1 cellular context compared by ENCODE assay signal in genomic region chr7:6476596-6477374, GRCh38.
TF ChIP-seq lines count a peak whose summit lies in the region.

No MANE protein-coding gene starts in this region.

TF ChIP-seq in GM23338, 12 proteins besides CTCF, POLR2A, EP300 and RAD21 (continued from another document):
- TF ChIP-seq, protein P1, sequence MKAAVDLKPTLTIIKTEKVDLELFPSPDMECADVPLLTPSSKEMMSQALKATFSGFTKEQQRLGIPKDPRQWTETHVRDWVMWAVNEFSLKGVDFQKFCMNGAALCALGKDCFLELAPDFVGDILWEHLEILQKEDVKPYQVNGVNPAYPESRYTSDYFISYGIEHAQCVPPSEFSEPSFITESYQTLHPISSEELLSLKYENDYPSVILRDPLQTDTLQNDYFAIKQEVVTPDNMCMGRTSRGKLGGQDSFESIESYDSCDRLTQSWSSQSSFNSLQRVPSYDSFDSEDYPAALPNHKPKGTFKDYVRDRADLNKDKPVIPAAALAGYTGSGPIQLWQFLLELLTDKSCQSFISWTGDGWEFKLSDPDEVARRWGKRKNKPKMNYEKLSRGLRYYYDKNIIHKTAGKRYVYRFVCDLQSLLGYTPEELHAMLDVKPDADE (IDR thresholded peaks at IDR 0.05), result no peak
- TF ChIP-seq EZH2phosphoT487 (IDR thresholded peaks at IDR 0.05; ENCODE audit: unreplicated experiment) (no peak), POLR2AphosphoS5 (IDR thresholded peaks at IDR 0.05; ENCODE audit: low read depth) (no peak), CREB1 (CRISPR knock-in tag; IDR thresholded peaks at IDR 0.05; ENCODE audit: low read depth) (no peak), EZH2 (IDR thresholded peaks at IDR 0.05; ENCODE audit: low read depth, unreplicated experiment) (no peak), ZNF114 (CRISPR knock-in tag; IDR thresholded peaks at IDR 0.05) (no peak), NANOG (IDR thresholded peaks at IDR 0.05; ENCODE audit: borderline replicate concordance) (no peak)
- TF ChIP-seq, protein P2, sequence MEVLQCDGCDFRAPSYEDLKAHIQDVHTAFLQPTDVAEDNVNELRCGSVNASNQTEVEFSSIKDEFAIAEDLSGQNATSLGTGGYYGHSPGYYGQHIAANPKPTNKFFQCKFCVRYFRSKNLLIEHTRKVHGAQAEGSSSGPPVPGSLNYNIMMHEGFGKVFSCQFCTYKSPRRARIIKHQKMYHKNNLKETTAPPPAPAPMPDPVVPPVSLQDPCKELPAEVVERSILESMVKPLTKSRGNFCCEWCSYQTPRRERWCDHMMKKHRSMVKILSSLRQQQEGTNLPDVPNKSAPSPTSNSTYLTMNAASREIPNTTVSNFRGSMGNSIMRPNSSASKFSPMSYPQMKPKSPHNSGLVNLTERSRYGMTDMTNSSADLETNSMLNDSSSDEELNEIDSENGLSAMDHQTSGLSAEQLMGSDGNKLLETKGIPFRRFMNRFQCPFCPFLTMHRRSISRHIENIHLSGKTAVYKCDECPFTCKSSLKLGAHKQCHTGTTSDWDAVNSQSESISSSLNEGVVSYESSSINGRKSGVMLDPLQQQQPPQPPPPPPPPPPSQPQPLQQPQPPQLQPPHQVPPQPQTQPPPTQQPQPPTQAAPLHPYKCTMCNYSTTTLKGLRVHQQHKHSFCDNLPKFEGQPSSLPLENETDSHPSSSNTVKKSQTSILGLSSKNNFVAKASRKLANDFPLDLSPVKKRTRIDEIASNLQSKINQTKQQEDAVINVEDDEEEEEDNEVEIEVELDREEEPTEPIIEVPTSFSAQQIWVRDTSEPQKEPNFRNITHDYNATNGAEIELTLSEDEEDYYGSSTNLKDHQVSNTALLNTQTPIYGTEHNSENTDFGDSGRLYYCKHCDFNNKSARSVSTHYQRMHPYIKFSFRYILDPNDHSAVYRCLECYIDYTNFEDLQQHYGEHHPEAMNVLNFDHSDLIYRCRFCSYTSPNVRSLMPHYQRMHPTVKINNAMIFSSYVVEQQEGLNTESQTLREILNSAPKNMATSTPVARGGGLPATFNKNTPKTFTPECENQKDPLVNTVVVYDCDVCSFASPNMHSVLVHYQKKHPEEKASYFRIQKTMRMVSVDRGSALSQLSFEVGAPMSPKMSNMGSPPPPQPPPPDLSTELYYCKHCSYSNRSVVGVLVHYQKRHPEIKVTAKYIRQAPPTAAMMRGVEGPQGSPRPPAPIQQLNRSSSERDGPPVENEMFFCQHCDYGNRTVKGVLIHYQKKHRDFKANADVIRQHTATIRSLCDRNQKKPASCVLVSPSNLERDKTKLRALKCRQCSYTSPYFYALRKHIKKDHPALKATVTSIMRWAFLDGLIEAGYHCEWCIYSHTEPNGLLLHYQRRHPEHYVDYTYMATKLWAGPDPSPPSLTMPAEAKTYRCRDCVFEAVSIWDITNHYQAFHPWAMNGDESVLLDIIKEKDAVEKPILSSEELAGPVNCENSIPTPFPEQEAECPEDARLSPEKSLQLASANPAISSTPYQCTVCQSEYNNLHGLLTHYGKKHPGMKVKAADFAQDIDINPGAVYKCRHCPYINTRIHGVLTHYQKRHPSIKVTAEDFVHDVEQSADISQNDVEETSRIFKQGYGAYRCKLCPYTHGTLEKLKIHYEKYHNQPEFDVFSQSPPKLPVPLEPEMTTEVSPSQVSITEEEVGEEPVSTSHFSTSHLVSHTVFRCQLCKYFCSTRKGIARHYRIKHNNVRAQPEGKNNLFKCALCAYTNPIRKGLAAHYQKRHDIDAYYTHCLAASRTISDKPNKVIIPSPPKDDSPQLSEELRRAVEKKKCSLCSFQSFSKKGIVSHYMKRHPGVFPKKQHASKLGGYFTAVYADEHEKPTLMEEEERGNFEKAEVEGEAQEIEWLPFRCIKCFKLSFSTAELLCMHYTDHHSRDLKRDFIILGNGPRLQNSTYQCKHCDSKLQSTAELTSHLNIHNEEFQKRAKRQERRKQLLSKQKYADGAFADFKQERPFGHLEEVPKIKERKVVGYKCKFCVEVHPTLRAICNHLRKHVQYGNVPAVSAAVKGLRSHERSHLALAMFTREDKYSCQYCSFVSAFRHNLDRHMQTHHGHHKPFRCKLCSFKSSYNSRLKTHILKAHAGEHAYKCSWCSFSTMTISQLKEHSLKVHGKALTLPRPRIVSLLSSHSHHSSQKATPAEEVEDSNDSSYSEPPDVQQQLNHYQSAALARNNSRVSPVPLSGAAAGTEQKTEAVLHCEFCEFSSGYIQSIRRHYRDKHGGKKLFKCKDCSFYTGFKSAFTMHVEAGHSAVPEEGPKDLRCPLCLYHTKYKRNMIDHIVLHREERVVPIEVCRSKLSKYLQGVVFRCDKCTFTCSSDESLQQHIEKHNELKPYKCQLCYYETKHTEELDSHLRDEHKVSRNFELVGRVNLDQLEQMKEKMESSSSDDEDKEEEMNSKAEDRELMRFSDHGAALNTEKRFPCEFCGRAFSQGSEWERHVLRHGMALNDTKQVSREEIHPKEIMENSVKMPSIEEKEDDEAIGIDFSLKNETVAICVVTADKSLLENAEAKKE (CRISPR knock-in tag; IDR thresholded peaks at IDR 0.05), result no peak
